In the genomic region with DNA sequence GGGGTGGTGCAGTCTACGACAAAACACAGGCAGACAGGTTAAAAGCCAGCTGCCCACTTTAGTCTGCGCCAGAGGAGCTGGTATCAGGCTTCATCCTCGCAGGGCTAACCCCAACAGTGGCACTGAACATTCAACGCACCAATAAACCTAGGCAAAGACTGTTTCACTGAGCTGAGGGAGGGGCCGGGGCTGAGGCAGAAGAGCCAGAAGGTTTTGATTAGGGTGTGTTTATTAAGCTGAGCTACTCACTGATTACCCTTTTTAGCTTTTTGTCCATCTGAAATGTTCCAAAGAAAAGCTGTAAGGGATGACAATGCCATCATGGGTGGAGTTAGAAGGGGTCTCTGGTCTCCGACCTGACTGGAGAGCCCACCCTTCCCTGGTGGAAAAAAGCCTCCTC, we compare ENCODE assay signal across 10 cellular contexts. TPM values are rescaled to one million over a fixed set of nuclear protein-coding genes. Genes with fewer than 3 reads are reported as not detected.
DNase-seq lines count a peak whose midpoint lies in the region; ATAC-seq, FAIRE-seq and TF ChIP-seq lines count a peak whose summit lies in the region.
"Had no signal": no experiment of that assay in that cellular context is flagged by ENCODE, and none has a peak within 500 bp of the region (broad histone marks: within the 10 kb centered on the region; RNA-seq: fewer than 3 reads in every experiment).

No MANE protein-coding gene starts in this region.

- peaks cover 52% of the 10 kb centered on the region for H4K20me1 ChIP-seq in astrocyte (ENCODE audit: insufficient read depth, low read length)

- H3K27ac Mint-ChIP-seq in astrocyte (ENCODE audit: unreplicated experiment): no peak overlapping the region
- H3K27ac Mint-ChIP-seq in CD14-positive monocyte: no peak overlapping the region

- H3K4me1 ChIP-seq in astrocyte (ENCODE audit: insufficient read depth, low read length): peaks cover 10% of the 10 kb centered on the region

- peak overlapping the region; percentile 88 for H3K4me3 Mint-ChIP-seq in astrocyte (ENCODE audit: unreplicated experiment)
- peak overlapping the region in 1 of 2 donors; percentile 79 for H3K4me3 Mint-ChIP-seq in CD14-positive monocyte

- intact Hi-C loops in CD14-positive monocyte (cut with micrococcal nuclease): loop anchor here in 1 of 2 donors (2.0 kb wide), 1 partner anchor 18 kb away; no protein-coding TSS in a partner anchor

- H3K4me3 ChIP-seq in AG04450 (ENCODE audit: low read depth, low read length) (peak overlapping the region; percentile 71), HFF-Myc (replicated peaks; ENCODE audit: low read depth, low read length) (peak overlapping the region; percentile 68), astrocyte (ENCODE audit: insufficient read depth, low read depth, low read length) (peak overlapping the region; percentile 79), kidney epithelial cell (ENCODE audit: low read depth, low read length) (peak overlapping the region; percentile 59)

- no peak for FAIRE-seq in astrocyte (lab: Jason Lieb, UNC)

- H3K9me3 ChIP-seq in AG04450 (ENCODE audit: control insufficient read depth, insufficient read depth, low read length) (no peaks in the 10 kb centered on the region), astrocyte (ENCODE audit: insufficient read depth, low read depth, low read length) (no peaks in the 10 kb centered on the region)
- H3K9me3 ChIP-seq: transverse colon had no signal

- POLR2A ChIA-PET in AG04450 (lab: Yijun Ruan, JAX): no interaction called here

- H3K9ac ChIP-seq in astrocyte (ENCODE audit: low read length): peak overlapping the region; percentile 85

- H3K36me3 ChIP-seq in astrocyte (ENCODE audit: insufficient read depth, low read length) (peaks cover 19% of the 10 kb centered on the region), kidney epithelial cell (ENCODE audit: control insufficient read depth, insufficient read depth, low read length) (peaks cover 2% of the 10 kb centered on the region)
- H3K36me3 ChIP-seq: transverse colon had no signal

- peaks cover 6% of the 10 kb centered on the region for H3K27me3 Mint-ChIP-seq in astrocyte (ENCODE audit: low read depth, unreplicated experiment)
- peaks cover 0 to 3% (median 0%) of the 10 kb centered on the region in 3 donors for H3K27me3 Mint-ChIP-seq in CD14-positive monocyte (ENCODE audit: low read depth in 3 of 3)

- no peak overlapping the region for H2AFZ ChIP-seq in astrocyte (ENCODE audit: low read depth, low read length)

- H3K4me1 Mint-ChIP-seq in astrocyte (ENCODE audit: low read depth, unreplicated experiment) (peaks cover 4% of the 10 kb centered on the region), CD14-positive monocyte (peaks cover 28% of the 10 kb centered on the region)

- DNase-seq in AG04450 (ENCODE audit: low read depth, low spot score) (no peak), HFF-Myc (ENCODE audit: extremely low read depth, low read depth) (no peak), astrocyte (ENCODE audit: low read depth) (no peak), kidney epithelial cell (ENCODE audit: low read depth) (no peak), germinal center (ENCODE audit: low spot score) (no peak), CD14-positive monocyte (ENCODE audit: low spot score) (no peak), hepatic stellate cell (ENCODE audit: low spot score) (no peak)
- DNase-seq: T1000, transverse colon had no signal

- H3K4me2 ChIP-seq in astrocyte (ENCODE audit: low read length): peak overlapping the region; percentile 98

- no peak overlapping the region for H3K27ac ChIP-seq in AG04450 (ENCODE audit: low read depth, low read length)
- no peak overlapping the region for H3K27ac ChIP-seq in astrocyte (ENCODE audit: low read depth, low read length)

- peaks cover 4% of the 10 kb centered on the region for H3K36me3 Mint-ChIP-seq in astrocyte (ENCODE audit: low read depth, unreplicated experiment)
- peaks cover 30 to 42% of the 10 kb centered on the region in 2 donors for H3K36me3 Mint-ChIP-seq in CD14-positive monocyte

- TF ChIP-seq CTCF in AG04450 (IDR thresholded peaks at IDR 0.05; ENCODE audit: low read depth, low read length) (no peak), HFF-Myc (IDR thresholded peaks at IDR 0.05; ENCODE audit: low read depth, low read length, missing control alignments) (no peak), astrocyte (IDR thresholded peaks at IDR 0.05; ENCODE audit: insufficient read depth, low read depth, low read length) (no peak), kidney epithelial cell (IDR thresholded peaks at IDR 0.05; ENCODE audit: insufficient read depth, low read length, poor library complexity, severe bottlenecking) (no peak), CD14-positive monocyte (IDR thresholded peaks at IDR 0.05) (no peak)

- H3K9me3 Mint-ChIP-seq in astrocyte (ENCODE audit: unreplicated experiment): no peaks in the 10 kb centered on the region
- peaks cover 0 to 2% (median 0%) of the 10 kb centered on the region in 7 donors for H3K9me3 Mint-ChIP-seq in CD14-positive monocyte

- peaks cover 51% of the 10 kb centered on the region for H3K79me2 ChIP-seq in astrocyte (ENCODE audit: insufficient read depth, low read length)

- CTCF ChIA-PET in AG04450 (lab: Charles Lee): interaction anchor here (1.4 to 3.1 kb wide), 2 partner anchors 10 to 166 kb away, joined by 3 to 37 read pairs; partner anchors contain the start of genes DPH7 and EXD3

- no peak for ATAC-seq in HG03571 (IDR thresholded peaks at IDR 0.05; ENCODE audit: unreplicated experiment)

- no peaks in the 10 kb centered on the region for H3K27me3 ChIP-seq in AG04450 (ENCODE audit: control insufficient read depth, insufficient read depth, low read length)
- H3K27me3 ChIP-seq in astrocyte (ENCODE audit: insufficient read depth, low read length): no peaks in the 10 kb centered on the region
- H3K27me3 ChIP-seq in kidney epithelial cell (ENCODE audit: control insufficient read depth, insufficient read depth, low read length): no peaks in the 10 kb centered on the region
- H3K27me3 ChIP-seq: transverse colon had no signal

RNA-seq across cellular contexts. Expression of gene ZMYND19, which starts 1.4 kb away (rescaled TPM):
- polyA plus RNA-seq in AG04450 (2011; rRNA removed) (11.4 and 11.6 TPM in 2 replicates), CD14-positive monocyte (1 to 10 TPM; 1.9 to 4.5 TPM)
- 6.5 and 10.5 TPM in 2 replicates for polyA minus RNA-seq in AG04450 (2011; rRNA and poly(A)+ RNA removed)
- total RNA-seq in astrocyte (31.1 and 34.0 TPM in 2 replicates), kidney epithelial cell (27.1 and 27.6 TPM in 2 replicates)

RNA-seq across cellular contexts. Expression of gene DPH7, which starts 10.2 kb away (rescaled TPM):
- polyA plus RNA-seq in AG04450 (2011; rRNA removed) (19.5 and 21.9 TPM in 2 replicates), CD14-positive monocyte (10 to 100 TPM; 13.1 to 14.2 TPM)
- 14.7 and 19.8 TPM in 2 replicates for polyA minus RNA-seq in AG04450 (2011; rRNA and poly(A)+ RNA removed)
- total RNA-seq in astrocyte (34.4 and 35.4 TPM in 2 replicates), kidney epithelial cell (38.9 and 52.1 TPM in 2 replicates)

RNA-seq across cellular contexts. Expression of gene ARRDC1, which starts 16.6 kb away (rescaled TPM):
- polyA plus RNA-seq in AG04450 (2011; rRNA removed) (12.1 and 14.5 TPM in 2 replicates), CD14-positive monocyte (10 to 100 TPM; 83.2 to 87.6 TPM)
- 12.2 and 21.0 TPM in 2 replicates for polyA minus RNA-seq in AG04450 (2011; rRNA and poly(A)+ RNA removed)
- total RNA-seq in astrocyte (13.9 and 14.2 TPM in 2 replicates), kidney epithelial cell (84.2 and 110 TPM in 2 replicates)

RNA-seq across cellular contexts. Expression of gene EHMT1, which starts 29.9 kb away (rescaled TPM):
- polyA plus RNA-seq in AG04450 (2011; rRNA removed) (26.1 and 29.0 TPM in 2 replicates), CD14-positive monocyte (10 to 100 TPM; 10.1 to 15.0 TPM)
- polyA minus RNA-seq in AG04450 (2011; rRNA and poly(A)+ RNA removed): 53.6 and 69.1 TPM in 2 replicates
- total RNA-seq in astrocyte (56.4 and 64.5 TPM in 2 replicates), kidney epithelial cell (59.9 and 70.9 TPM in 2 replicates)

RNA-seq across cellular contexts. Expression of gene MRPL41, which starts 37.2 kb away (rescaled TPM):
- polyA plus RNA-seq in AG04450 (2011; rRNA removed): 12.3 and 15.6 TPM in 2 replicates
- polyA minus RNA-seq in AG04450 (2011; rRNA and poly(A)+ RNA removed): 2.8 and 4.4 TPM in 2 replicates
- total RNA-seq in astrocyte: 58.6 and 62.9 TPM in 2 replicates
- 77.9 and 83.3 TPM in 2 replicates for total RNA-seq in kidney epithelial cell
- 10 to 100 TPM; 33.2 to 49.4 TPM for polyA plus RNA-seq in CD14-positive monocyte
